ENCODE assay signal across 8 cellular contexts in the genomic region with DNA sequence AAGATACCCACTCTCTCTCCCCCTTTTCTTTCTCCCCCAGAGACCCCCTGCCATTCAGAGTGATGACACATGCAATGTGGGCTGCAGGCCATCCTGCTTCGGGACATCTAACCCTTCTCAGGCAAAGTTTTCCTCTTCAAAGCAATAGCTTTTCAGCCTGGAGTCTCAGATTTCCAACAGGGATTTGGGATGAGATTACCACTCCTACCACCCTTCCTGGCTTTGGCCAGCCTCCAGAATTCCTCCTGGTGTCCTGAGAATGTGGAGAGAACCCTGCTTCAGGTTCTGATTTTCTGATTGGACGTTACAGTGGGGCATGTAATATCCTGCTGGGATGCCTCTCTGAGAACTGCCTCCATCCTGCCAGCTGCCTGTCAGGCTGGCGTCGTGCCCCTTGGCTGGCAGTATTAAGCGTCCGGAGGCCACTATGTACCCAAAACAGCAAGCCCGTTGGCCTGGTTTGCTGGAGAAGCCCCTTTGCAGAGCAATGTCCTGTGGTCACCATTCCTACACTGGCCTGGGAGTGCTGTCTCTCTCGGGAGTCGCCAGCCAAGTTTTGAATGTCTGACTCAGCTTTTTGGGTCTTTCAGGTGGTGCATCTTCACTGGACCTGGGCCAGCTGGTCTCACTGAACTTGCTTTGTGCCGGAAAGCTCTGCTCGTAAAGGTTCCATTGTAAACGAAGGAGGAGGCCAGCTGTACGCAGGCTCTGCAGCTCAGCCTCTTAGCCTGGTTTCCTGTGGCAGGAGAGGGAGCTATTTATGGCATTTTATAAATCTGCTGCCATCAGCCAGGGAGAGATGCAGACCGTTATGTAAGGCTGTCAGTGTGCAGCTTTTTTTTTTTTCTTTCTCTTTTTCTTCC. TPM values are rescaled to one million over a fixed set of nuclear protein-coding genes. Genes with fewer than 3 reads are reported as not detected.
A peak's percentile ranks its signal among the peaks of the same experiment; 100 is the strongest.
DNase-seq lines count a peak whose midpoint lies in the region; ATAC-seq and TF ChIP-seq lines count a peak whose summit lies in the region.

No MANE protein-coding gene starts in this region.

- peak overlapping the region; percentile 92 for H2AK5ac ChIP-seq in trophoblast cell (ENCODE audit: low read length)

- no peak overlapping the region for H3K4me3 ChIP-seq in trophoblast cell (ENCODE audit: low read depth, low read length)

- no peak overlapping the region for H4K12ac ChIP-seq in trophoblast cell (ENCODE audit: low read depth, low read length)

- peak overlapping the region; percentile 65 for H4K91ac ChIP-seq in trophoblast cell (ENCODE audit: low read depth, low read length)

- H3K27ac Mint-ChIP-seq in WTC11, result peak overlapping the region; percentile 85

- H3K36me3 ChIP-seq in trophoblast cell (ENCODE audit: control insufficient read depth in 1 of 2, insufficient read depth in 2 of 2, low read length in 2 of 2), result no peaks in the 10 kb centered on the region

- H4K8ac ChIP-seq in trophoblast cell (ENCODE audit: low read depth, low read length), result peak overlapping the region; percentile 65

- no peaks in the 10 kb centered on the region for H3K27me3 Mint-ChIP-seq in WTC11 (ENCODE audit: low read depth)

- H3K27ac ChIP-seq in C4-2B (peak overlapping the region; percentile 76), trophoblast cell (ENCODE audit: low read depth, low read length) (peak overlapping the region; percentile 54)

- CTCF ChIA-PET in WTC11 (lab: Charles Lee), result interaction anchor here (0.9 to 1.7 kb wide), 7 partner anchors 10 to 119 kb away, joined by 3 to 9 read pairs (median 5); no protein-coding TSS in a partner anchor

- H3K9ac ChIP-seq in trophoblast cell (ENCODE audit: low read length), result no peak overlapping the region

- peak overlapping the region; percentile 84 for H3K14ac ChIP-seq in trophoblast cell (ENCODE audit: low read length)

- H2BK5ac ChIP-seq in trophoblast cell (ENCODE audit: low read depth, low read length, poor library complexity), result peak overlapping the region; percentile 76

- peaks cover 20 to 31% of the 10 kb centered on the region in 2 experiments for H3K4me1 ChIP-seq in trophoblast cell (ENCODE audit: control insufficient read depth in 1 of 2, insufficient read depth in 2 of 2, low read length in 2 of 2)

- no peaks in the 10 kb centered on the region for H3K27me3 ChIP-seq in trophoblast cell (ENCODE audit: insufficient read depth, low read length)

- peak overlapping the region; percentile 77 for H3K18ac ChIP-seq in trophoblast cell (ENCODE audit: low read length)

- no peak overlapping the region for H3K4me3 Mint-ChIP-seq in WTC11

- H2AFZ ChIP-seq in trophoblast cell (ENCODE audit: insufficient read depth, low read length, poor library complexity), result peak overlapping the region; percentile 44

- intact Hi-C loops in head of caudate nucleus (cut with DNase I) (loop anchor here (2.0 to 5.0 kb wide), 2 partner anchors 40 to 59 kb away; no protein-coding TSS in a partner anchor), posterior vena cava (cut with DNase I) (no loop called here)

- ATAC-seq in GM21786 (IDR thresholded peaks at IDR 0.05; ENCODE audit: unreplicated experiment) (peak; percentile 44), WTC11 (peak; percentile 88)

- no CpG with 5 or more reads among the region's 14 CpGs for WGBS in trophoblast cell (ENCODE audit: extremely low coverage, insufficient coverage, insufficient read length)

- peaks cover 3% of the 10 kb centered on the region for H3K79me2 ChIP-seq in trophoblast cell (ENCODE audit: control insufficient read depth, insufficient read depth, low read length, poor library complexity)

- peak overlapping the region; percentile 79 for H2BK12ac ChIP-seq in trophoblast cell (ENCODE audit: low read length)

- H3K36me3 Mint-ChIP-seq in WTC11, result peaks cover 6% of the 10 kb centered on the region; the same call in 1 of the 2 replicates

- peak; percentile 94 for DNase-seq in NCI-H2029 (lab: John Stamatoyannopoulos, UW)
- no peak for DNase-seq in WTC11 (ENCODE audit: low spot score)
- DNase-seq in head of caudate nucleus, result peak; percentile 51 to 87 (median 79)
- DNase-seq in trophoblast cell, result peak in 1 of 2 donors; percentile 27
- no peak for DNase-seq in posterior vena cava (ENCODE audit: low spot score)
- no peak for DNase-seq in activated CD4-positive, alpha-beta T cell treated with anti-CD3 and anti-CD28 coated beads, Interleukin-2, amount 50 U/mL, for 4 hours

- no peak overlapping the region for H3K23ac ChIP-seq in trophoblast cell (ENCODE audit: low read length)

- peaks cover 5% of the 10 kb centered on the region for H3K9me3 Mint-ChIP-seq in WTC11

- H3K9me3 ChIP-seq in trophoblast cell (ENCODE audit: insufficient read depth, low read depth, low read length), result peaks cover 3% of the 10 kb centered on the region

- no peak for TF ChIP-seq CTCF in C4-2B (conservative IDR thresholded peaks at IDR 0.05)
- TF ChIP-seq CTCF in WTC11 (IDR thresholded peaks at IDR 0.05), result no peak

- peak overlapping the region; percentile 44 for H3K4ac ChIP-seq in trophoblast cell (ENCODE audit: low read depth, low read length)

- H3K4me2 ChIP-seq in trophoblast cell (ENCODE audit: low read length), result peak overlapping the region; percentile 6

- peaks cover 15% of the 10 kb centered on the region for H3K79me1 ChIP-seq in trophoblast cell (ENCODE audit: low read length)

- POLR2A ChIA-PET in WTC11 (lab: Charles Lee), result interaction anchor here (0.6 to 1.0 kb wide), 4 partner anchors 19 to 152 kb away, joined by 3 to 8 read pairs (median 4); partner anchors contain the start of gene TRAK1

- peak overlapping the region; percentile 77 for H2BK120ac ChIP-seq in trophoblast cell (ENCODE audit: insufficient read depth, low read length, poor library complexity)

- H3K4me1 Mint-ChIP-seq in WTC11, result peaks cover 38% of the 10 kb centered on the region

TF ChIP-seq in WTC11, 78 proteins besides CTCF, POLR2A, EP300 and RAD21:
- TF ChIP-seq GTF2I (CRISPR knock-in tag; conservative IDR thresholded peaks at IDR 0.05) (0 out of 2 replicates have a peak, but pooled peaks have one; percentile 38), EMX1 (CRISPR knock-in tag; IDR thresholded peaks at IDR 0.05) (no peak)

RNA-seq across cellular contexts. Expression of gene TRAK1, which starts 19.2 kb away (rescaled TPM):
- total RNA-seq in WTC11 (2021) (34.6 to 41.0 TPM (median 34.8 TPM) in 3 replicates), posterior vena cava (10 to 100 TPM; 29.4 to 39.2 TPM)
- polyA plus RNA-seq in trophoblast cell (2013), result 43.4 and 43.5 TPM in 2 replicates

Comparison
In these comparisons a context has a peak if more than half of its experiments do, and no peak if none do; other contexts are left out.
1. DNase-seq: peak in NCI-H2029 (single experiment) and head of caudate nucleus (42 of 42); none in WTC11 (single experiment), posterior vena cava (single experiment) and activated CD4-positive, alpha-beta T cell treated with anti-CD3 and anti-CD28 coated beads, Interleukin-2, amount 50 U/mL, for 4 hours (0 of 2).